In the genomic region with DNA sequence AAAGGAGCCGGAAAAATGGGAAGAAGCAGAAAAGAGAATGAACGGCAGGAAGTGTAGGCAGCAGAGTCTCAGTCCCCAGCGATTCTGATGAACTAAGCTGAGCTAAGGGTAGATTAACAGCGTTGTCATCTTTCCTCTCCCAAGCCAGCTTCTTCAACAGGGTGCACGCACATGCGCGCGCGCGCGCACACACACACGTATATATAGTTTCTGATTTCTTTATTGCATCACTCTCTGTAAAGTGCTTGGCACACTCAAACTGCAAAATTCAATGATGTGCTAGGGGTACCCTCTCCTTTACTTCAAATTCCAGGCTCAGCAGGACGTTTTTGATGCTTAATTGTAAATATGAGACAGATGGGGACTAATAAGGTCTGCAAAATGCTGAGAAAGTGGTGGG, we compare ENCODE assay signal across 13 cellular contexts. TPM values are rescaled to one million over a fixed set of nuclear protein-coding genes. Genes with fewer than 3 reads are reported as not detected.
DNase-seq lines count a peak whose midpoint lies in the region; ATAC-seq, FAIRE-seq and TF ChIP-seq lines count a peak whose summit lies in the region.
"Had no signal": no experiment of that assay in that cellular context is flagged by ENCODE, and none has a peak within 500 bp of the region (broad histone marks: within the 10 kb centered on the region; RNA-seq: fewer than 3 reads in every experiment).

No MANE protein-coding gene starts in this region.

- no peaks in the 10 kb centered on the region for H3K36me3 ChIP-seq in HepG2 (replicated peaks in 1 of 2; ENCODE audit: control insufficient read depth in 1 of 2, insufficient read depth in 2 of 2, low read length in 2 of 2)
- H3K36me3 ChIP-seq in right lobe of liver = no peaks in the 10 kb centered on the region
- H3K36me3 ChIP-seq in brain microvascular endothelial cell (replicated peaks) = no peaks in the 10 kb centered on the region
- no peaks in the 10 kb centered on the region for H3K36me3 ChIP-seq in mesodermal cell (ENCODE audit: control insufficient read depth, insufficient read depth, low read length)
- H3K36me3 ChIP-seq in uterus = no peaks in the 10 kb centered on the region

- in situ Hi-C loops in HepG2 (cut with HindIII; ENCODE audit: extremely low pct_ligation_motif_present, low pct_unique_long_range_greater_than_20kb) (no loop called here), brain microvascular endothelial cell (cut with HindIII; ENCODE audit: low pct_ligation_motif_present, low sequenced_read_pairs) (no loop called here)

- no peak overlapping the region for H3K4me2 ChIP-seq in HepG2 (ENCODE audit: low read depth, low read length)

- no peaks in the 10 kb centered on the region for H3K9me3 ChIP-seq in HepG2 (ENCODE audit: low read length)
- no peaks in the 10 kb centered on the region for H3K9me3 ChIP-seq in right lobe of liver
- H3K9me3 ChIP-seq in mesodermal cell (ENCODE audit: control insufficient read depth, low read length) = no peaks in the 10 kb centered on the region
- no peaks in the 10 kb centered on the region for H3K9me3 ChIP-seq in uterus

- H3K9me3 Mint-ChIP-seq in endothelial cell (ENCODE audit: unreplicated experiment) = no peaks in the 10 kb centered on the region
- H3K9me3 Mint-ChIP-seq: activated CD4-positive, alpha-beta memory T cell treated with anti-CD3 and anti-CD28 coated beads, Interleukin-2, amount 10 ng/mL, durations not matched to agents 7 days and 5 days; neural crest cell; T-helper 1 cell treated with Interleukin-12 subunit alpha and Interleukin-12 subunit beta and Interleukin-4 antibody, amounts not matched to agents 30 μg/mL and 1 μg/mL, for 36 hours had no signal

- intact Hi-C loops in HepG2 (cut with micrococcal nuclease; ENCODE audit: unreplicated experiment) = no loop called here
- intact Hi-C loops in right lobe of liver (cut with DNase I) = no loop called here
- intact Hi-C loops in uterus (cut with DNase I; ENCODE audit: low total_unique reads) = no loop called here

- no peaks in the 10 kb centered on the region for H3K4me1 ChIP-seq in HepG2 (ENCODE audit: insufficient read depth, low read length)
- H3K4me1 ChIP-seq in right lobe of liver = no peaks in the 10 kb centered on the region
- H3K4me1 ChIP-seq in mesodermal cell (ENCODE audit: control insufficient read depth, insufficient read depth, low read length, poor library complexity, severe bottlenecking) = peaks cover 30% of the 10 kb centered on the region
- peaks cover 0 to 4% of the 10 kb centered on the region in 2 donors for H3K4me1 ChIP-seq in uterus

- DNase-seq in HepG2 (ENCODE audit: low spot score) = no peak
- DNase-seq in right lobe of liver = no peak
- DNase-seq in brain microvascular endothelial cell = no peak
- no peak for DNase-seq in uterus
- DNase-seq in NCI-H526 (lab: John Stamatoyannopoulos, UW) = no peak
- no peak for DNase-seq in endothelial cell (ENCODE audit: low spot score)
- DNase-seq: activated effector memory CD4-positive, alpha-beta T cell treated with anti-CD3 and anti-CD28 coated beads, Interleukin-2, amount 50 U/mL, for 16 hours had no signal

- H3K79me2 ChIP-seq in HepG2 (ENCODE audit: insufficient read depth, low read length) = no peaks in the 10 kb centered on the region

- CTCF ChIA-PET in HepG2 (lab: Yijun Ruan, JAX; ENCODE audit: low intra/inter-chr PET ratio, low total read pairs) = no interaction called here

- no peaks in the 10 kb centered on the region for H3K36me3 Mint-ChIP-seq in endothelial cell (ENCODE audit: low read depth, unreplicated experiment)

- POLR2A ChIA-PET in HepG2 (lab: Yijun Ruan, JAX) = no interaction called here

- no peak for TF ChIP-seq CTCF in HepG2 (CRISPR knock-in tag; IDR thresholded peaks at IDR 0.05)
- TF ChIP-seq CTCF in right lobe of liver (IDR thresholded peaks at IDR 0.05) = no peak
- TF ChIP-seq CTCF in brain microvascular endothelial cell (IDR thresholded peaks at IDR 0.05; ENCODE audit: low read depth, low read length, missing control alignments) = no peak
- no peak for TF ChIP-seq CTCF in uterus (IDR thresholded peaks at IDR 0.05)
- TF ChIP-seq CTCF in endothelial cell (IDR thresholded peaks at IDR 0.05; ENCODE audit: unreplicated experiment) = no peak

- FAIRE-seq in HepG2 (lab: Jason Lieb, UNC) = no peak
- FAIRE-seq: keratinocyte had no signal

- TF ChIP-seq POLR2A in HepG2 (IDR thresholded peaks at IDR 0.05; ENCODE audit: insufficient read depth in 1 of 2, low read depth in 2 of 2, low read length in 2 of 2) = no peak
- TF ChIP-seq POLR2A in right lobe of liver (IDR thresholded peaks at IDR 0.05) = no peak
- no peak for TF ChIP-seq POLR2A in uterus (IDR thresholded peaks at IDR 0.05)

- BruUV-seq in HepG2 (replicated peaks; lab: Mats Ljungman, UMichigan) = no TSS peak

- TF ChIP-seq RAD21 in HepG2 (CRISPR knock-in tag; IDR thresholded peaks at IDR 0.05) = no peak

- ATAC-seq in HepG2 (no peak), right lobe of liver (no peak), HG03442 (IDR thresholded peaks at IDR 0.05; ENCODE audit: unreplicated experiment) (no peak)

- H3K27me3 ChIP-seq in HepG2 (ENCODE audit: control insufficient read depth in 1 of 2, insufficient read depth in 2 of 2, low read length in 2 of 2) (peaks cover 2 to 31% of the 10 kb centered on the region in 2 experiments), right lobe of liver (no peaks in the 10 kb centered on the region), brain microvascular endothelial cell (replicated peaks) (no peaks in the 10 kb centered on the region), uterus (no peaks in the 10 kb centered on the region)

- no peak overlapping the region for H3K27ac Mint-ChIP-seq in endothelial cell (ENCODE audit: unreplicated experiment)
- H3K27ac Mint-ChIP-seq: activated CD4-positive, alpha-beta memory T cell treated with anti-CD3 and anti-CD28 coated beads, Interleukin-2, amount 10 ng/mL, durations not matched to agents 7 days and 5 days had no signal

- no peaks in the 10 kb centered on the region for H4K20me1 ChIP-seq in HepG2 (ENCODE audit: insufficient read depth, low read length)

- TF ChIP-seq EP300 in HepG2 (IDR thresholded peaks at IDR 0.05; ENCODE audit: low read depth in 2 of 2, low read length in 2 of 2) = no peak
- TF ChIP-seq EP300 in HepG2 (CRISPR knock-in tag; IDR thresholded peaks at IDR 0.05; ENCODE audit: borderline replicate concordance) = no peak

- H3K4me3 ChIP-seq in HepG2 (replicated peaks in 1 of 3; ENCODE audit: insufficient read depth in 1 of 3, low read depth in 2 of 3, low read length in 3 of 3) (no peak overlapping the region), right lobe of liver (no peak overlapping the region), brain microvascular endothelial cell (ENCODE audit: low read depth, low read length) (peak overlapping the region; percentile 3), mesodermal cell (ENCODE audit: extremely low read depth, insufficient read depth, low read length, poor library complexity, severe bottlenecking) (no peak overlapping the region), uterus (no peak overlapping the region)

- H3K4me3 Mint-ChIP-seq in endothelial cell (ENCODE audit: unreplicated experiment) = no peak overlapping the region
- H3K4me3 Mint-ChIP-seq: activated CD4-positive, alpha-beta memory T cell treated with anti-CD3 and anti-CD28 coated beads, Interleukin-2, amount 10 ng/mL, durations not matched to agents 7 days and 5 days; neural crest cell; T-helper 1 cell treated with Interleukin-12 subunit alpha and Interleukin-12 subunit beta and Interleukin-4 antibody, amounts not matched to agents 30 μg/mL and 1 μg/mL, for 36 hours had no signal

- H3K4me1 Mint-ChIP-seq in endothelial cell (ENCODE audit: unreplicated experiment) = peaks cover 21% of the 10 kb centered on the region

- no peak overlapping the region for H2AFZ ChIP-seq in HepG2 (ENCODE audit: low read length)

- WGBS in HepG2 (ENCODE audit: low lambda C conversion rate) = 70% methylated on average over 13 of the region's 13 CpGs
- 73% methylated on average over 13 of the region's 13 CpGs for WGBS in right lobe of liver (ENCODE audit: insufficient coverage, low coverage, low lambda C conversion rate, missing lambda C conversion rate)
- 85 to 92% methylated on average over 8 to 11 of the region's 13 CpGs for WGBS in mesodermal cell (ENCODE audit: insufficient coverage in 2 of 2), 2 experiments

- H3K27ac ChIP-seq in HepG2 (ENCODE audit: extremely low read length, insufficient read depth, low read length) (no peak overlapping the region), right lobe of liver (no peak overlapping the region), brain microvascular endothelial cell (peak overlapping the region; percentile 78), mesodermal cell (ENCODE audit: low read depth, low read length, severe bottlenecking) (peak overlapping the region; percentile 50), uterus (peak overlapping the region; percentile 54 to 59)

- H3K9ac ChIP-seq in HepG2 (ENCODE audit: insufficient read depth, low read depth, low read length) = no peak overlapping the region

- peaks cover 3% of the 10 kb centered on the region for H3K27me3 Mint-ChIP-seq in endothelial cell (ENCODE audit: unreplicated experiment)

RNA-seq across cellular contexts. Expression of a gene that starts 26.1 kb away (rescaled TPM):
- total RNA-seq in HepG2 (2016; rRNA removed; fragmentation: Illumina TruSeq; extraction: Trizol) (32.6 and 35.1 TPM in 2 replicates), right lobe of liver (10 to 100 TPM; 20.4 to 24.5 (median 21.3) TPM), uterus (100 to 1,000 TPM in 3 of 4 donors, 10 to 100 TPM in 1; 76.5 to 281 (median 163) TPM), endothelial cell (ENCODE audit: unreplicated experiment) (59.8 TPM)
- 21.2 and 26.3 TPM in 2 replicates for total RNA-seq in HepG2 (2016; cell fraction: cytosol; rRNA removed; fragmentation: Illumina TruSeq; extraction: Trizol; ENCODE audit: low read depth)
- 34.3 and 35.4 TPM in 2 replicates for total RNA-seq in HepG2 (2016; cell fraction: insoluble cytoplasmic fraction; rRNA removed; fragmentation: Illumina TruSeq; extraction: Trizol)
- 18.6 and 21.1 TPM in 2 replicates for total RNA-seq in HepG2 (2016; cell fraction: membrane; rRNA removed; fragmentation: Illumina TruSeq; extraction: Trizol)
- total RNA-seq in HepG2 (2016; cell fraction: nucleus; rRNA removed; fragmentation: Illumina TruSeq; extraction: Trizol) = 91.6 and 95.2 TPM in 2 replicates
- 14.2 and 16.4 TPM in 2 replicates for polyA plus RNA-seq in HepG2 (2011; rRNA removed)
- 4.5 and 7.5 TPM in 2 replicates for polyA plus RNA-seq in HepG2 (2011; cell fraction: cytosol; rRNA removed)
- polyA plus RNA-seq in HepG2 (2011; cell fraction: nucleus; rRNA removed) = 45.8 and 48.3 TPM in 2 replicates
- polyA plus RNA-seq in HepG2 (2012) = 12.4 and 13.2 TPM in 2 replicates
- polyA plus RNA-seq in HepG2 (2016; cell fraction: cytosol; fragmentation: Illumina TruSeq; extraction: Trizol; ENCODE audit: low read depth) = 4.6 and 5.5 TPM in 2 replicates
- 15.5 and 17.1 TPM in 2 replicates for polyA plus RNA-seq in HepG2 (2016; cell fraction: insoluble cytoplasmic fraction; fragmentation: Illumina TruSeq; extraction: Trizol; ENCODE audit: low read depth)
- 4.7 and 5.3 TPM in 2 replicates for polyA plus RNA-seq in HepG2 (2016; cell fraction: membrane; fragmentation: Illumina TruSeq; extraction: Trizol; ENCODE audit: low read depth)
- 52.8 and 56.9 TPM in 2 replicates for polyA plus RNA-seq in HepG2 (2016; cell fraction: nucleus; fragmentation: Illumina TruSeq; extraction: Trizol; ENCODE audit: insufficient read depth, low read depth)
- 30.8 and 54.1 TPM in 2 replicates for polyA minus RNA-seq in HepG2 (2011; rRNA and poly(A)+ RNA removed; ENCODE audit: low replicate concordance)
- polyA minus RNA-seq in HepG2 (2011; cell fraction: cytosol; rRNA and poly(A)+ RNA removed) = 12.9 and 20.4 TPM in 2 replicates
- 182 and 228 TPM in 2 replicates for polyA minus RNA-seq in HepG2 (2011; cell fraction: nucleus; rRNA and poly(A)+ RNA removed)
- polyA plus RNA-seq in mesodermal cell (2013, experiment 1 of 2) = 32.2 TPM
- 30.0 TPM for polyA plus RNA-seq in mesodermal cell (2013, experiment 2 of 2)

Comparison
In these comparisons a context has a peak if more than half of its experiments do, and no peak if none do; other contexts are left out.
1. H3K27ac ChIP-seq: peak in brain microvascular endothelial cell (single experiment), mesodermal cell (single experiment) and uterus (2 of 2); none in HepG2 (single experiment) and right lobe of liver (0 of 3).